Comparison of ENCODE assay signal across 2 cellular contexts in genomic region chr6:169312658-169313346, GRCh38.
TF ChIP-seq lines count a peak whose summit lies in the region.

No MANE protein-coding gene starts in this region.

TF ChIP-seq in HEK293, 187 proteins besides CTCF, POLR2A, EP300 and RAD21 (continued from another document):
- no peak for TF ChIP-seq ZBTB26 (tag by site-specific recombination; optimal IDR thresholded peaks at IDR 0.05)
- TF ChIP-seq SETDB1 (IDR thresholded peaks at IDR 0.05; ENCODE audit: insufficient read length, low read length) = peak; percentile 95
- TF ChIP-seq, protein P1, sequence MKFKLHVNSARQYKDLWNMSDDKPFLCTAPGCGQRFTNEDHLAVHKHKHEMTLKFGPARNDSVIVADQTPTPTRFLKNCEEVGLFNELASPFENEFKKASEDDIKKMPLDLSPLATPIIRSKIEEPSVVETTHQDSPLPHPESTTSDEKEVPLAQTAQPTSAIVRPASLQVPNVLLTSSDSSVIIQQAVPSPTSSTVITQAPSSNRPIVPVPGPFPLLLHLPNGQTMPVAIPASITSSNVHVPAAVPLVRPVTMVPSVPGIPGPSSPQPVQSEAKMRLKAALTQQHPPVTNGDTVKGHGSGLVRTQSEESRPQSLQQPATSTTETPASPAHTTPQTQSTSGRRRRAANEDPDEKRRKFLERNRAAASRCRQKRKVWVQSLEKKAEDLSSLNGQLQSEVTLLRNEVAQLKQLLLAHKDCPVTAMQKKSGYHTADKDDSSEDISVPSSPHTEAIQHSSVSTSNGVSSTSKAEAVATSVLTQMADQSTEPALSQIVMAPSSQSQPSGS (tag by site-specific recombination; IDR thresholded peaks at IDR 0.05; ENCODE audit: low read depth) = 0 out of 2 replicates have a peak, but pooled peaks have one; percentile 53
- 0 out of 2 replicates have a peak, but pooled peaks have one; percentile 11 for TF ChIP-seq ZNF366 (tag by site-specific recombination; conservative IDR thresholded peaks at IDR 0.05)
- no peak for TF ChIP-seq ZNF221 (tag by site-specific recombination; IDR thresholded peaks at IDR 0.05; ENCODE audit: borderline replicate concordance)

TF ChIP-seq in K562, 482 proteins besides CTCF, POLR2A, EP300 and RAD21 (continued from another document):
- TF ChIP-seq, protein P2, sequence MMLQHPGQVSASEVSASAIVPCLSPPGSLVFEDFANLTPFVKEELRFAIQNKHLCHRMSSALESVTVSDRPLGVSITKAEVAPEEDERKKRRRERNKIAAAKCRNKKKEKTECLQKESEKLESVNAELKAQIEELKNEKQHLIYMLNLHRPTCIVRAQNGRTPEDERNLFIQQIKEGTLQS (IDR thresholded peaks at IDR 0.05) = 0 out of 2 replicates have a peak, but pooled peaks have one; percentile 7
- TF ChIP-seq, protein P2 (CRISPR knock-in tag; conservative IDR thresholded peaks at IDR 0.05) = no peak
- TF ChIP-seq, protein P3, sequence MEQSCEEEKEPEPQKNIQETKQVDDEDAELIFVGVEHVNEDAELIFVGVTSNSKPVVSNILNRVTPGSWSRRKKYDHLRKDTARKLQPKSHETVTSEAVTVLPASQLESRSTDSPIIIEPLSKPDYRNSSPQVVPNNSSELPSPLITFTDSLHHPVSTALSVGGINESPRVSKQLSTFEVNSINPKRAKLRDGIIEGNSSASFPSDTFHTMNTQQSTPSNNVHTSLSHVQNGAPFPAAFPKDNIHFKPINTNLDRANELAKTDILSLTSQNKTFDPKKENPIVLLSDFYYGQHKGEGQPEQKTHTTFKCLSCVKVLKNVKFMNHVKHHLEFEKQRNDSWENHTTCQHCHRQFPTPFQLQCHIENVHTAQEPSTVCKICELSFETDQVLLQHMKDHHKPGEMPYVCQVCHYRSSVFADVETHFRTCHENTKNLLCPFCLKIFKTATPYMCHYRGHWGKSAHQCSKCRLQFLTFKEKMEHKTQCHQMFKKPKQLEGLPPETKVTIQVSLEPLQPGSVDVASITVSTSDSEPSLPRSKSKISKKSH (CRISPR knock-in tag; IDR thresholded peaks at IDR 0.05) = no peak
